Comparison of ENCODE assay signal across 8 cellular contexts in genomic region chr20:1465470-1466210, GRCh38. TPM values are rescaled to one million over a fixed set of nuclear protein-coding genes. Genes with fewer than 3 reads are reported as not detected.
DNase-seq lines count a peak whose midpoint lies in the region; ATAC-seq and TF ChIP-seq lines count a peak whose summit lies in the region.

No MANE protein-coding gene starts in this region.

- H3K27me3 ChIP-seq in heart left ventricle = no peaks in the 10 kb centered on the region
- no peaks in the 10 kb centered on the region for H3K27me3 ChIP-seq in brain microvascular endothelial cell (replicated peaks)
- no peaks in the 10 kb centered on the region for H3K27me3 ChIP-seq in vagina

- peak overlapping the region in 11 of 12 donors; percentile 83 to 96 (median 90) for H3K27ac ChIP-seq in heart left ventricle
- H3K27ac ChIP-seq in brain microvascular endothelial cell = peak overlapping the region; percentile 87
- peak overlapping the region; percentile 95 for H3K27ac ChIP-seq in mesodermal cell (ENCODE audit: low read depth, low read length, severe bottlenecking)
- H3K27ac ChIP-seq in vagina = peak overlapping the region; percentile 93

- peaks cover 5 to 65% (median 28%) of the 10 kb centered on the region in 12 donors for H3K4me1 ChIP-seq in heart left ventricle
- peaks cover 10% of the 10 kb centered on the region for H3K4me1 ChIP-seq in mesodermal cell (ENCODE audit: control insufficient read depth, insufficient read depth, low read length, poor library complexity, severe bottlenecking)
- peaks cover 54% of the 10 kb centered on the region for H3K4me1 ChIP-seq in vagina

- H3K9me3 ChIP-seq in heart left ventricle (no peaks in the 10 kb centered on the region), mesodermal cell (ENCODE audit: control insufficient read depth, low read length) (no peaks in the 10 kb centered on the region), vagina (no peaks in the 10 kb centered on the region)

- TF ChIP-seq CTCF in heart left ventricle (IDR thresholded peaks at IDR 0.05) (no peak), brain microvascular endothelial cell (IDR thresholded peaks at IDR 0.05; ENCODE audit: low read depth, low read length, missing control alignments) (no peak), vagina (IDR thresholded peaks at IDR 0.05) (no peak)

- DNase-seq in heart left ventricle = no peak
- no peak for DNase-seq in Right ventricle myocardium inferior (ENCODE audit: missing footprints)
- DNase-seq in brain microvascular endothelial cell = no peak
- DNase-seq in vagina (ENCODE audit: extremely low spot score in 2 of 2) = peak; percentile 3 to 29
- no peak for DNase-seq in stimulated activated CD4-positive, alpha-beta T cell treated with anti-CD3 and anti-CD28 coated beads, Interleukin-2, amount 100 ng/mL, for 24 hours
- DNase-seq in GDM1 (lab: John Stamatoyannopoulos, UW) = no peak
- DNase-seq in mucosa of gallbladder (ENCODE audit: low spot score) = no peak

- intact Hi-C loops in heart left ventricle (cut with DNase I) = loop anchor here in 5 of 10 donors (2.0 to 10.0 kb wide), 5 partner anchors 73 to 661 kb away; partner anchors contain the start of genes PSMF1 (in 3 of the 5) and FKBP1A (in 2 of the 5)
- intact Hi-C loops in Right ventricle myocardium inferior (cut with DNase I) = loop anchor here (2.0 to 5.0 kb wide), 2 partner anchors 138 to 347 kb away; partner anchors contain the start of genes PSMF1 and SDCBP2
- intact Hi-C loops in vagina (cut with DNase I) = no loop called here

- H3K36me3 ChIP-seq in heart left ventricle (peaks cover 0 to 48% (median 30%) of the 10 kb centered on the region in 9 donors), brain microvascular endothelial cell (replicated peaks) (no peaks in the 10 kb centered on the region), mesodermal cell (ENCODE audit: control insufficient read depth, insufficient read depth, low read length) (peaks cover 45% of the 10 kb centered on the region), vagina (peaks cover 0 to 9% of the 10 kb centered on the region in 2 donors)

- H3K4me3 ChIP-seq in heart left ventricle (peak overlapping the region; percentile 73 to 99 (median 92)), brain microvascular endothelial cell (ENCODE audit: low read depth, low read length) (peak overlapping the region; percentile 90), mesodermal cell (ENCODE audit: extremely low read depth, insufficient read depth, low read length, poor library complexity, severe bottlenecking) (peak overlapping the region; percentile 96), vagina (peak overlapping the region; percentile 79 to 99)

- no peak for TF ChIP-seq POLR2A in heart left ventricle (IDR thresholded peaks at IDR 0.05)
- TF ChIP-seq POLR2A in vagina (IDR thresholded peaks at IDR 0.05) = no peak

- 42 to 43% (median 43%) methylated on average over 12 of the region's 12 CpGs for WGBS in heart left ventricle, 4 donors
- 42 to 51% methylated on average over 4 to 11 of the region's 12 CpGs for WGBS in mesodermal cell (ENCODE audit: insufficient coverage in 2 of 2), 2 experiments

- in situ Hi-C loops in brain microvascular endothelial cell (cut with HindIII; ENCODE audit: low pct_ligation_motif_present, low sequenced_read_pairs) = no loop called here

- ATAC-seq in heart left ventricle = no peak
- ATAC-seq in Right ventricle myocardium inferior = no peak

RNA-seq across cellular contexts. Expression of gene NSFL1C, which starts 1.0 kb away (rescaled TPM):
- 10 to 100 TPM; 27.9 to 66.6 (median 62.1) TPM for total RNA-seq in heart left ventricle
- polyA plus RNA-seq in heart left ventricle = 10 to 100 TPM; 30.6 to 55.8 TPM
- total RNA-seq in Right ventricle myocardium inferior = 51.6 TPM
- 49.3 TPM for polyA plus RNA-seq in mesodermal cell (2013, experiment 1 of 2)
- polyA plus RNA-seq in mesodermal cell (2013, experiment 2 of 2) = 43.7 TPM
- total RNA-seq in vagina = 53.8 TPM
- total RNA-seq in mucosa of gallbladder = 77.5 TPM

RNA-seq across cellular contexts. Expression of gene SIRPB2, which starts 25.6 kb away (rescaled TPM):
- total RNA-seq in heart left ventricle = 10 to 100 TPM in 1 of 9 donors, 1 to 10 TPM in 6, under 1 TPM in 2; 0.74 to 11.9 (median 2.4) TPM
- polyA plus RNA-seq in heart left ventricle = 1 to 10 TPM; 1.5 to 2.1 TPM
- total RNA-seq in Right ventricle myocardium inferior = 4.0 TPM
- polyA plus RNA-seq in mesodermal cell (2013, experiment 1 of 2) = 0.44 TPM
- polyA plus RNA-seq in mesodermal cell (2013, experiment 2 of 2) = 0.25 TPM
- total RNA-seq in vagina = 2.9 TPM
- total RNA-seq in mucosa of gallbladder = 3.7 TPM

Comparison
In these comparisons a context has a peak if more than half of its experiments do, and no peak if none do; other contexts are left out.
1. DNase-seq: peak in vagina (2 of 2); none in heart left ventricle (0 of 5), Right ventricle myocardium inferior (single experiment), brain microvascular endothelial cell (single experiment), stimulated activated CD4-positive, alpha-beta T cell treated with anti-CD3 and anti-CD28 coated beads, Interleukin-2, amount 100 ng/mL, for 24 hours (0 of 2), GDM1 (single experiment) and mucosa of gallbladder (single experiment).
2. Peak in every context shown above with its lines, with median percentiles within 50 percentile points of each other: H3K27ac ChIP-seq and H3K4me3 ChIP-seq.